Comparison of ENCODE assay signal across 1 cellular context in the genomic region with DNA sequence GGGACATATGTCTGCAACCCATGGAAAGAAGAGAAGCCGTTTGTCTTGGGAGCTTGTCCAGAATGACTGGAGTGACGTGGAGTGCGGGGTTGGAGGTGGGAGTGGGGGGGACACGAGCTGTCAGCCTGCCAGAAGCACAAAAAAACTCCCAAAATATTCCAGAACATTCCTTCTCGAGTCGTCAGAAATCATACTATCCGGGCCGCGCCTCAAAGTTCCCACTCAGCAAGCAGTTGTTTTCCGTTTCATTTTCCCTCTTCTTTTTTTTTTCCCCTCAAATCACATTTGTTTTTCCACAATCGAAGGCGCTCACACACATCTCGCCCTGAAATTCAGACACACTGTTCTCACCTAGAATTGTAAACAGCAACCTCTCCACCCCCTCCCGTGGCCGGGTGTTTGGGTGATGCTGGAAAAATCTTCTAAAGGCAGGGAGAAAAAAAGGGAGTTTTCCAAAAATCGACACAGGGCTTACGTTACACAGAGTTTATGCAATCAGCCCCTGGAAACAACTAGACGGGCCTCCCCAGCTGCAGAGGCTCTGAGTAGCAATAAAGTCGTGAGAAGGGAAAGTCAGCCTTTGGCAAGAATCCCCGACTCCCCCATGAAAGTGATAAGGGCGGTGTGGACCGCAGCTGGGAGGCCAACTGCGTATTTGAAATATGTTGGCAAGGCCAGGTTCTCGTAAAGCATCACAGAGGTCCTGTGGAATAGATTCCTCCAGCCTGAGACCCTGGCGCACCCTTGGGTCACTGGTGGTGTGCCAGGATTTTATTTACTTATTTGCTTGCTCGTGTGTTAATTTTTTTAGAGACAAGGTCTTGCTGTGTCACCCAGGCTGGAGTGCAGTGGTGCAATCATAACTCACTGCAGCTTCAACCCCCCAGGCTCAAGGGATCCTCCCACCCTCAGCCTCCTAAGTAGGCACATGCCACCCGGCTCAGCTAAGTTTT.
TF ChIP-seq lines count a peak whose summit lies in the region.

No MANE protein-coding gene starts in this region.

TF ChIP-seq in IMR-90, 13 proteins besides CTCF, POLR2A, EP300 and RAD21:
- TF ChIP-seq MXI1 (IDR thresholded peaks at IDR 0.05; ENCODE audit: borderline replicate concordance, low read depth, low read length) (no peak; the same call in 1 of the 2 replicates), CEBPB (IDR thresholded peaks at IDR 0.05; ENCODE audit: low read depth, low read length) (peak; percentile 96), BHLHE40 (IDR thresholded peaks at IDR 0.05; ENCODE audit: low read depth, low read length) (peak; percentile 41; the same call in 1 of the 2 replicates), NFE2L2 (IDR thresholded peaks at IDR 0.05; ENCODE audit: low read depth, low read length) (peak; percentile 75), MAFK (IDR thresholded peaks at IDR 0.05; ENCODE audit: low read depth, low read length) (no peak; the same call in 1 of the 2 replicates), RCOR1 (IDR thresholded peaks at IDR 0.05; ENCODE audit: insufficient replicate concordance, low read length) (peak; percentile 58), SMC3 (IDR thresholded peaks at IDR 0.05; ENCODE audit: low read depth, low read length) (0 out of 2 replicates have a peak, but pooled peaks have one; percentile 13), RFX5 (IDR thresholded peaks at IDR 0.05; ENCODE audit: low read depth, low read length) (no peak), CHD1 (IDR thresholded peaks at IDR 0.05; ENCODE audit: low read depth, low read length) (no peak), MAZ (IDR thresholded peaks at IDR 0.05; ENCODE audit: borderline replicate concordance, low read depth, low read length) (peak; percentile 42; the same call in 1 of the 2 replicates), FOS (IDR thresholded peaks at IDR 0.05; ENCODE audit: low read depth, low read length) (0 out of 2 replicates have a peak, but pooled peaks have one; percentile 6)
- TF ChIP-seq, protein P1, sequence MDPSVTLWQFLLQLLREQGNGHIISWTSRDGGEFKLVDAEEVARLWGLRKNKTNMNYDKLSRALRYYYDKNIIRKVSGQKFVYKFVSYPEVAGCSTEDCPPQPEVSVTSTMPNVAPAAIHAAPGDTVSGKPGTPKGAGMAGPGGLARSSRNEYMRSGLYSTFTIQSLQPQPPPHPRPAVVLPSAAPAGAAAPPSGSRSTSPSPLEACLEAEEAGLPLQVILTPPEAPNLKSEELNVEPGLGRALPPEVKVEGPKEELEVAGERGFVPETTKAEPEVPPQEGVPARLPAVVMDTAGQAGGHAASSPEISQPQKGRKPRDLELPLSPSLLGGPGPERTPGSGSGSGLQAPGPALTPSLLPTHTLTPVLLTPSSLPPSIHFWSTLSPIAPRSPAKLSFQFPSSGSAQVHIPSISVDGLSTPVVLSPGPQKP (IDR thresholded peaks at IDR 0.05; ENCODE audit: borderline replicate concordance, low read depth, low read length), result no peak
- TF ChIP-seq, protein P2, sequence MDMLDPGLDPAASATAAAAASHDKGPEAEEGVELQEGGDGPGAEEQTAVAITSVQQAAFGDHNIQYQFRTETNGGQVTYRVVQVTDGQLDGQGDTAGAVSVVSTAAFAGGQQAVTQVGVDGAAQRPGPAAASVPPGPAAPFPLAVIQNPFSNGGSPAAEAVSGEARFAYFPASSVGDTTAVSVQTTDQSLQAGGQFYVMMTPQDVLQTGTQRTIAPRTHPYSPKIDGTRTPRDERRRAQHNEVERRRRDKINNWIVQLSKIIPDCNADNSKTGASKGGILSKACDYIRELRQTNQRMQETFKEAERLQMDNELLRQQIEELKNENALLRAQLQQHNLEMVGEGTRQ (IDR thresholded peaks at IDR 0.05; ENCODE audit: low read depth, low read length), result no peak
